Comparison of ENCODE assay signal across 33 cellular contexts in the genomic region with DNA sequence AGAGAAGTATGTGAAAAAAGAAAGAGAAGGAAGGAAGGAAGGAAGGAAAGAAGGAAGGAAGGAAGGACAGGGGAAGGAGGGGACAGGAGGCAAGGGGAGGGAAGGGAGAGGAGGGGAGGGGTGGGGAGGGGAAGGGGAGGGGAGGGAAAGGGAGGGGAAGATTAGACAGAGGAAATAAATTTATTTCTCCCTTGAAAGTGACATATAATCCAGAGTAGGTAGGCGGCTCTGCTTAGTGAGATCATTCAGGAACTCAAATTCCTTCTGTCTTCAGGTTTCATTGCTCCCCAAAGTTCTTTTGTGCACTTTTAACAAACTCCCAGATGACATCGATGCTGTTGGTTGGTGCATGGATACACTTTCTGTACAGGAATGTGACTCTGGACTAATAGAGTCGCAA.
"Had no signal": no experiment of that assay in that cellular context is flagged by ENCODE, and none has a peak within 500 bp of the region (broad histone marks: within the 10 kb centered on the region; RNA-seq: fewer than 3 reads in every experiment).

No MANE protein-coding gene starts in this region.

- H3K27ac ChIP-seq: adrenal gland, ascending aorta, body of pancreas, brain microvascular endothelial cell, breast epithelium, cardiac muscle cell had no signal

- FAIRE-seq: astrocyte, bronchial epithelial cell had no signal

- DNase-seq: activated effector memory CD4-positive, alpha-beta T cell treated with anti-CD3 and anti-CD28 coated beads, Interleukin-2, amount 50 U/mL, for 16 hours; activated effector memory CD4-positive, alpha-beta T cell treated with Interleukin-2 at 50 U/mL for 16 hours; activated gamma-delta T cell; activated gamma-delta T cell treated with Interleukin-2 at 50 U/mL for 16 hours; activated naive CD4-positive, alpha-beta T cell; activated naive CD4-positive, alpha-beta T cell treated with anti-CD3 and anti-CD28 coated beads for 36 hours; activated naive CD4-positive, alpha-beta T cell treated with anti-CD3 and anti-CD28 coated beads, Interleukin-2, amount 10 ng/mL, durations not matched to agents 7 days and 5 days; activated naive CD4-positive, alpha-beta T cell treated with anti-CD3 and anti-CD28 coated beads, Interleukin-2, amount 50 U/mL, for 16 hours; activated naive CD4-positive, alpha-beta T cell treated with Interleukin-2 at 50 U/mL for 16 hours; activated naive CD8-positive, alpha-beta T cell treated with anti-CD3 and anti-CD28 coated beads for 36 hours; activated naive CD8-positive, alpha-beta T cell treated with anti-CD3 and anti-CD28 coated beads, Interleukin-2, amount 10 ng/mL, durations not matched to agents 7 days and 5 days; activated naive CD8-positive, alpha-beta T cell treated with anti-CD3 and anti-CD28 coated beads, Interleukin-2, amount 50 U/mL, for 24 hours; activated T-cell treated with anti-CD3 and anti-CD28 coated beads, Interleukin-2, amount 50 U/mL, for 24 hours; activated T-cell treated with anti-CD3 and anti-CD28 coated beads, Interleukin-2, amount 50 U/mL, for 4 hours; activated T-cell treated with anti-CD3 and anti-CD28 coated beads, Interleukin-2, amount 50 U/mL, for 48 hours; activated T-cell treated with anti-CD3 and anti-CD28 coated beads, Interleukin-2, amount 50 U/mL, for 72 hours; adrenal gland; amniotic stem cell; amygdala; anterior cingulate cortex; aorta; body of pancreas; brain microvascular endothelial cell; caudate nucleus; central memory CD4-positive, alpha-beta T cell; cerebellar nuclear complex had no signal

- H3K9me3 ChIP-seq: adrenal gland, ascending aorta, body of pancreas, breast epithelium had no signal

- ATAC-seq: activated naive CD4-positive, alpha-beta T cell treated with anti-CD3 and anti-CD28 coated beads, Interleukin-2, amount 50 U/mL, for 72 hours; activated naive CD8-positive, alpha-beta T cell treated with anti-CD3 and anti-CD28 coated beads, Interleukin-2, amount 50 U/mL, for 24 hours; activated T-cell treated with anti-CD3 and anti-CD28 coated beads, Interleukin-2, amount 50 U/mL, for 4 hours; activated T-cell treated with anti-CD3 and anti-CD28 coated beads, Interleukin-2, amount 50 U/mL, for 72 hours; activated T-helper 17 cell treated with anti-CD3 and anti-CD28 coated beads, Interleukin-2, amount 50 U/mL, for 72 hours; body of pancreas had no signal

- H3K27me3 ChIP-seq: adrenal gland, ascending aorta, body of pancreas, brain microvascular endothelial cell, breast epithelium, cardiac muscle cell had no signal

- H3K4me1 ChIP-seq: adrenal gland, ascending aorta, body of pancreas, breast epithelium had no signal

- H3K36me3 ChIP-seq: adrenal gland, ascending aorta, brain microvascular endothelial cell, breast epithelium, cardiac muscle cell had no signal

- H3K4me3 ChIP-seq: adrenal gland, ascending aorta, body of pancreas, breast epithelium, cardiac muscle cell had no signal
